ENCODE assay signal across 1 cellular context in genomic region chr20:4913147-4913546, GRCh38.
TF ChIP-seq lines count a peak whose summit lies in the region.

No MANE protein-coding gene starts in this region.

TF ChIP-seq in GM23338, 12 proteins besides CTCF, POLR2A, EP300 and RAD21 (continued from another document):
- no peak for TF ChIP-seq REST (IDR thresholded peaks at IDR 0.05; ENCODE audit: unreplicated experiment)
- no peak for TF ChIP-seq EZH2 (IDR thresholded peaks at IDR 0.05; ENCODE audit: low read depth, unreplicated experiment)
- no peak for TF ChIP-seq ETS1 (IDR thresholded peaks at IDR 0.05)
- TF ChIP-seq JUNB (IDR thresholded peaks at IDR 0.05; ENCODE audit: unreplicated experiment), result no peak
- TF ChIP-seq ZNF462 (CRISPR knock-in tag; IDR thresholded peaks at IDR 0.05), result no peak
TF ChIP-seq in GM23338: peak in this region for 0.
